In genomic region chr3:186032321-186032720, GRCh38 we compare ENCODE assay signal across 24 cellular contexts.
"Had no signal": no experiment of that assay in that cellular context is flagged by ENCODE, and none has a peak within 500 bp of the region (broad histone marks: within the 10 kb centered on the region; RNA-seq: fewer than 3 reads in every experiment).

No MANE protein-coding gene starts in this region.

- H3K4me3 ChIP-seq: MG63, Peyer's patch, SJSA1 had no signal

- H3K36me3 ChIP-seq: MG63, Peyer's patch, SJSA1 had no signal

- ATAC-seq: activated CD4-positive, CD25-positive, alpha-beta regulatory T cell treated with anti-CD3 and anti-CD28 coated beads, Interleukin-2, amount 50 U/mL, for 24 hours; activated CD8-positive, alpha-beta T cell treated with anti-CD3 and anti-CD28 coated beads for 36 hours; activated T-cell treated with anti-CD3 and anti-CD28 coated beads, Interleukin-2, amount 50 U/mL, for 72 hours; SK-N-SH treated with all-trans-retinoic acid at 6 μM for 48 hours had no signal

- H3K4me1 ChIP-seq: Peyer's patch, SJSA1 had no signal

- H3K27ac ChIP-seq: Peyer's patch, SJSA1 had no signal

- DNase-seq: activated CD4-positive, alpha-beta T cell treated with anti-CD3 and anti-CD28 coated beads for 4 hours; activated CD8-positive, alpha-beta memory T cell treated with anti-CD3 and anti-CD28 coated beads, Interleukin-2, amount 50 U/mL, for 4 hours; activated CD8-positive, alpha-beta T cell treated with anti-CD3 and anti-CD28 coated beads for 36 hours; activated gamma-delta T cell treated with Interleukin-2 at 50 U/mL for 16 hours; activated naive CD4-positive, alpha-beta T cell treated with anti-CD3 and anti-CD28 coated beads, Interleukin-2, amount 10 ng/mL, durations not matched to agents 7 days and 5 days; activated naive CD8-positive, alpha-beta T cell treated with anti-CD3 and anti-CD28 coated beads for 36 hours; activated T-cell treated with anti-CD3 and anti-CD28 coated beads, Interleukin-2, amount 50 U/mL, for 72 hours; anterior cingulate cortex; cerebellar nuclear complex; KG1; MG63; MV-4-11; NCI-H1092 treated with DMSO at 0.1 percent for 48 hours; NCI-H1417 treated with DMSO at 0.1 percent for 48 hours; NCI-H187; NCI-H2081; NCI-H345; NCI-H510A treated with DMSO at 0.1 percent for 48 hours; Peyer's patch; SHP77; SW 1271 had no signal

- H3K27me3 ChIP-seq: MG63, Peyer's patch, SJSA1 had no signal

- H3K9me3 ChIP-seq: MG63, Peyer's patch, SJSA1 had no signal
